ENCODE assay signal across 8 cellular contexts in genomic region chr20:62617711-62618483, GRCh38. TPM values are rescaled to one million over a fixed set of nuclear protein-coding genes. Genes with fewer than 3 reads are reported as not detected.
DNase-seq lines count a peak whose midpoint lies in the region; ATAC-seq and TF ChIP-seq lines count a peak whose summit lies in the region.

No MANE protein-coding gene starts in this region.

- peaks cover 22 to 32% (median 23%) of the 10 kb centered on the region in 3 donors for H3K4me1 Mint-ChIP-seq in CD8-positive, alpha-beta memory T cell
- H3K4me1 Mint-ChIP-seq in GM23338: peaks cover 8% of the 10 kb centered on the region

- no peaks in the 10 kb centered on the region for H3K36me3 ChIP-seq in CD8-positive, alpha-beta memory T cell (ENCODE audit: insufficient read depth, low read length)
- H3K36me3 ChIP-seq in GM23338 (ENCODE audit: insufficient read depth): no peaks in the 10 kb centered on the region

- no peaks in the 10 kb centered on the region for H4K20me1 ChIP-seq in GM23338 (replicated peaks; ENCODE audit: insufficient read depth)

- H3K4me3 ChIP-seq in CD8-positive, alpha-beta memory T cell (ENCODE audit: low read length): no peak overlapping the region
- H3K4me3 ChIP-seq in GM23338: no peak overlapping the region

- ATAC-seq in HG03139 (IDR thresholded peaks at IDR 0.05; ENCODE audit: unreplicated experiment) (peak; percentile 43), esophagus mucosa (peak; percentile 60), GM21515 (IDR thresholded peaks at IDR 0.05; ENCODE audit: unreplicated experiment) (no peak), GM23338 (no peak)
- ATAC-seq in activated CD4-positive, CD25-positive, alpha-beta regulatory T cell treated with anti-CD3 and anti-CD28 coated beads, Interleukin-2, amount 50 U/mL, for 24 hours: peak; percentile 80

- H3K27me3 Mint-ChIP-seq in CD8-positive, alpha-beta memory T cell: no peaks in the 10 kb centered on the region
- H3K27me3 Mint-ChIP-seq in GM23338 (ENCODE audit: insufficient read depth, low read depth, poor library complexity): no peaks in the 10 kb centered on the region

- no peaks in the 10 kb centered on the region for H3K9me2 ChIP-seq in GM23338 (ENCODE audit: insufficient read depth)

- H3K27ac Mint-ChIP-seq in CD8-positive, alpha-beta memory T cell: peak overlapping the region; percentile 46 to 92 (median 82)
- no peak overlapping the region for H3K27ac Mint-ChIP-seq in GM23338

- H3K4me2 ChIP-seq in GM23338: no peak overlapping the region

- peaks cover 24% of the 10 kb centered on the region for H3K4me1 ChIP-seq in CD8-positive, alpha-beta memory T cell (ENCODE audit: insufficient read depth, low read length)
- no peaks in the 10 kb centered on the region; the same call in 1 of the 2 replicates for H3K4me1 ChIP-seq in GM23338 (ENCODE audit: insufficient read depth)

- H3K9me3 Mint-ChIP-seq in CD8-positive, alpha-beta memory T cell: no peaks in the 10 kb centered on the region
- no peaks in the 10 kb centered on the region; the same call in 2 of the 3 replicates for H3K9me3 Mint-ChIP-seq in GM23338

- H3K36me3 Mint-ChIP-seq in CD8-positive, alpha-beta memory T cell: no peaks in the 10 kb centered on the region
- H3K36me3 Mint-ChIP-seq in GM23338 (ENCODE audit: low read depth): no peaks in the 10 kb centered on the region

- no peaks in the 10 kb centered on the region for H3K27me3 ChIP-seq in CD8-positive, alpha-beta memory T cell (ENCODE audit: insufficient read depth, low read length, poor library complexity, severe bottlenecking)
- H3K27me3 ChIP-seq in GM23338 (ENCODE audit: insufficient read depth): no peaks in the 10 kb centered on the region

- CTCF ChIA-PET in CD8-positive, alpha-beta memory T cell (lab: Charles Lee): interaction anchor here (1.0 to 2.0 kb wide), 6 partner anchors 7 to 191 kb away, joined by 3 to 15 read pairs (median 8); no protein-coding TSS in a partner anchor

- peak overlapping the region; percentile 16 for H3K27ac ChIP-seq in CD8-positive, alpha-beta memory T cell (ENCODE audit: low read depth, low read length)
- no peak overlapping the region for H3K27ac ChIP-seq in GM23338 (ENCODE audit: low read depth)

- 0 out of 4 replicates have a peak, but pooled peaks of 1 of the 2 experiments have one; percentile 24 for TF ChIP-seq CTCF in GM23338 (conservative IDR thresholded peaks at IDR 0.05; ENCODE audit: low read depth in 2 of 2)

- DNase-seq in CD8-positive, alpha-beta memory T cell: peak in 4 of 5 donors; percentile 35 to 63 (median 38)
- peak; percentile 49 for DNase-seq in stimulated activated CD4-positive, alpha-beta T cell treated with anti-CD3 and anti-CD28 coated beads, Interleukin-4, amount 100 ng/mL, for 24 hours
- no peak for DNase-seq in NCI-H2081 (lab: John Stamatoyannopoulos, UW)
- DNase-seq in GM23338 (ENCODE audit: low spot score): no peak

- no peaks in the 10 kb centered on the region for H3K9me3 ChIP-seq in CD8-positive, alpha-beta memory T cell (ENCODE audit: low read length)

- H3F3A ChIP-seq in GM23338 (replicated peaks; ENCODE audit: low read depth): no peaks in the 10 kb centered on the region

- no peaks in the 10 kb centered on the region for H3K79me2 ChIP-seq in GM23338 (replicated peaks; ENCODE audit: insufficient read depth)

- POLR2A ChIA-PET in CD8-positive, alpha-beta memory T cell (lab: Charles Lee): interaction anchor here (1.8 kb wide), 1 partner anchor 14 kb away, joined by 4 read pairs; no protein-coding TSS in a partner anchor

- H2AFZ ChIP-seq in GM23338: no peak overlapping the region

- peak overlapping the region in 5 of 7 donors; percentile 3 to 82 (median 49) for H3K4me3 Mint-ChIP-seq in CD8-positive, alpha-beta memory T cell
- H3K4me3 Mint-ChIP-seq in GM23338: no peak overlapping the region

TF ChIP-seq in GM23338, 12 proteins besides CTCF, POLR2A, EP300 and RAD21:
- TF ChIP-seq ZNF331 (CRISPR knock-in tag; IDR thresholded peaks at IDR 0.05; ENCODE audit: low read depth): no peak
- TF ChIP-seq ZNF114 (CRISPR knock-in tag; IDR thresholded peaks at IDR 0.05): no peak
- TF ChIP-seq STAT1 (IDR thresholded peaks at IDR 0.05; ENCODE audit: unreplicated experiment): no peak
- no peak for TF ChIP-seq CREB1 (CRISPR knock-in tag; IDR thresholded peaks at IDR 0.05; ENCODE audit: low read depth)
- TF ChIP-seq ETS1 (IDR thresholded peaks at IDR 0.05): no peak
- no peak for TF ChIP-seq JUNB (IDR thresholded peaks at IDR 0.05; ENCODE audit: unreplicated experiment)
- no peak for TF ChIP-seq EZH2 (IDR thresholded peaks at IDR 0.05; ENCODE audit: low read depth, unreplicated experiment)
- TF ChIP-seq, protein P1, sequence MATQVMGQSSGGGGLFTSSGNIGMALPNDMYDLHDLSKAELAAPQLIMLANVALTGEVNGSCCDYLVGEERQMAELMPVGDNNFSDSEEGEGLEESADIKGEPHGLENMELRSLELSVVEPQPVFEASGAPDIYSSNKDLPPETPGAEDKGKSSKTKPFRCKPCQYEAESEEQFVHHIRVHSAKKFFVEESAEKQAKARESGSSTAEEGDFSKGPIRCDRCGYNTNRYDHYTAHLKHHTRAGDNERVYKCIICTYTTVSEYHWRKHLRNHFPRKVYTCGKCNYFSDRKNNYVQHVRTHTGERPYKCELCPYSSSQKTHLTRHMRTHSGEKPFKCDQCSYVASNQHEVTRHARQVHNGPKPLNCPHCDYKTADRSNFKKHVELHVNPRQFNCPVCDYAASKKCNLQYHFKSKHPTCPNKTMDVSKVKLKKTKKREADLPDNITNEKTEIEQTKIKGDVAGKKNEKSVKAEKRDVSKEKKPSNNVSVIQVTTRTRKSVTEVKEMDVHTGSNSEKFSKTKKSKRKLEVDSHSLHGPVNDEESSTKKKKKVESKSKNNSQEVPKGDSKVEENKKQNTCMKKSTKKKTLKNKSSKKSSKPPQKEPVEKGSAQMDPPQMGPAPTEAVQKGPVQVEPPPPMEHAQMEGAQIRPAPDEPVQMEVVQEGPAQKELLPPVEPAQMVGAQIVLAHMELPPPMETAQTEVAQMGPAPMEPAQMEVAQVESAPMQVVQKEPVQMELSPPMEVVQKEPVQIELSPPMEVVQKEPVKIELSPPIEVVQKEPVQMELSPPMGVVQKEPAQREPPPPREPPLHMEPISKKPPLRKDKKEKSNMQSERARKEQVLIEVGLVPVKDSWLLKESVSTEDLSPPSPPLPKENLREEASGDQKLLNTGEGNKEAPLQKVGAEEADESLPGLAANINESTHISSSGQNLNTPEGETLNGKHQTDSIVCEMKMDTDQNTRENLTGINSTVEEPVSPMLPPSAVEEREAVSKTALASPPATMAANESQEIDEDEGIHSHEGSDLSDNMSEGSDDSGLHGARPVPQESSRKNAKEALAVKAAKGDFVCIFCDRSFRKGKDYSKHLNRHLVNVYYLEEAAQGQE (IDR thresholded peaks at IDR 0.05; ENCODE audit: unreplicated experiment): no peak
- TF ChIP-seq POLR2AphosphoS5 (IDR thresholded peaks at IDR 0.05; ENCODE audit: low read depth): no peak
TF ChIP-seq in GM23338: peak in this region for 0.

RNA-seq across cellular contexts. Expression of gene SLCO4A1, which starts 24.4 kb away (rescaled TPM):
- 10 to 100 TPM; 42.0 to 44.9 TPM for total RNA-seq in CD8-positive, alpha-beta memory T cell
- polyA plus RNA-seq in CD8-positive, alpha-beta memory T cell: 0.47 TPM
- total RNA-seq in esophagus mucosa: 13.7 TPM
- total RNA-seq in GM23338 (2014; rRNA removed; shearing (Covaris generic)): 38.3 and 41.6 TPM in 2 replicates
- polyA plus RNA-seq in GM23338 (2016; fragmentation: Nextera tagmentation; extraction: Ambion mirVana): 27.2 and 28.5 TPM in 2 replicates

Comparison
In these comparisons a context has a peak if more than half of its experiments do, and no peak if none do; other contexts are left out.
1. DNase-seq: peak in CD8-positive, alpha-beta memory T cell (4 of 5) and stimulated activated CD4-positive, alpha-beta T cell treated with anti-CD3 and anti-CD28 coated beads, Interleukin-4, amount 100 ng/mL, for 24 hours (single experiment); none in NCI-H2081 (0 of 2) and GM23338 (single experiment).
2. ATAC-seq: peak in HG03139 (single experiment), activated CD4-positive, CD25-positive, alpha-beta regulatory T cell treated with anti-CD3 and anti-CD28 coated beads, Interleukin-2, amount 50 U/mL, for 24 hours (2 of 2) and esophagus mucosa (single experiment); none in GM21515 (single experiment) and GM23338 (single experiment).